Comparison of ENCODE assay signal across 22 cellular contexts in the genomic region with DNA sequence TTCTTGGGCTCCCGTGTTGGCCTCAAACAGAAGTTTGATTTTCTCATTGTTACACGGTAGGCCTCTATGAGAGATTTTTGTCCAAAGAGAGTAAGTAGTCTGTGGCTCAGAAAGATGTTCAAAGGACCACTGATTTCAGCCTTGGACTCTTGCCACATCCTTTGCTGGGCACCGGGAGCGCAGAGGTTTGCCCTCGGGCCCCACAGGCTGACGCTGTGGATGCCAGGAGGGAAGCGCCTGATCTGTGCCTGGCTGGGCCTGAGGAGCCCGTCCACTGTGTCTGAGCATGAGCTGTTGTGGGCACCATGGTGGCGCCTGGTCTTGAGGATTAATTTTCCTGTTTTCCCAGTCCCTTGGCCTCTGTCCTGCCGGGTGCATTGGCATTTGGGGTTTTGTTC.
"Had no signal": no experiment of that assay in that cellular context is flagged by ENCODE, and none has a peak within 500 bp of the region (broad histone marks: within the 10 kb centered on the region; RNA-seq: fewer than 3 reads in every experiment).

No MANE protein-coding gene starts in this region.

- DNase-seq: cortex of kidney; dorsolateral prefrontal cortex; effector CD8-positive, alpha-beta T cell; foreskin melanocyte; immature natural killer cell; mesenchymal stem cell; midbrain; naive B cell; nephron progenitor cell; ovary; retina; small intestine; stimulated activated CD4-positive, alpha-beta T cell treated with anti-CD3 and anti-CD28 coated beads, Interleukin-12 subunit alpha, Interleukin-12 subunit beta, amount 100 ng/mL, for 4 hours; stimulated activated naive CD4-positive, alpha-beta T cell; stomach; substantia nigra; trophoblast cell had no signal

- H3K9me3 ChIP-seq: left lung, ovary, prostate gland, sigmoid colon, stomach had no signal

- ATAC-seq: left lung had no signal

- H3K27ac ChIP-seq: dorsolateral prefrontal cortex, left lung, ovary, prostate gland, sigmoid colon, stomach had no signal

- H3K4me1 ChIP-seq: left lung, prostate gland, sigmoid colon, stomach had no signal

- H3K36me3 ChIP-seq: ovary, prostate gland had no signal

- H3K27me3 Mint-ChIP-seq: central memory CD8-positive, alpha-beta T cell; naive B cell had no signal

- H3K9me3 Mint-ChIP-seq: central memory CD8-positive, alpha-beta T cell had no signal

- H3K4me3 Mint-ChIP-seq: central memory CD8-positive, alpha-beta T cell; immature natural killer cell; naive B cell; nephron progenitor cell had no signal

- H3K4me3 ChIP-seq: dorsolateral prefrontal cortex, left lung, lung, ovary, prostate gland, sigmoid colon, stomach had no signal

- H3K27me3 ChIP-seq: dorsolateral prefrontal cortex, left lung, ovary, sigmoid colon, stomach had no signal
